Comparison of ENCODE assay signal across 18 cellular contexts in the genomic region with DNA sequence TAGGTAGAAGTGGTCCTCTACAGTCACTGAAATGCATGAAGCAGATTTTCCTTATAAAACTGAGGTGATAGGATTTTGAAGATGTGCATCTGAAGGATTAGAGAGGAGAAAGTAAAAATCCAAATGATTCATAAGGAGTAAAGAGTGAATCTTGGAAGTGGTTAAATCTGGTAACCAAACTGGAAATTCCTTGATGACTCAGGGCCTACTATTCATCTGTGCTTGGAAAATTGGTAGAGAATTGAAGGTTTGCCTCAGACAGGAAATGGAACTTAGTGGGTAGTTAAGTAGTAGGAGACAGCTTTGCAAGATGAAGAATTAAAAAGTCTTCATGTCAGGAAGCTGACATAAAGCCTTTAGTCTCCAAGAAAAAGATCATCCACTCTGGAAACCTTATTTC.
A peak's percentile ranks its signal among the peaks of the same experiment; 100 is the strongest.
DNase-seq lines count a peak whose midpoint lies in the region; ATAC-seq, FAIRE-seq and TF ChIP-seq lines count a peak whose summit lies in the region.
"Had no signal": no experiment of that assay in that cellular context is flagged by ENCODE, and none has a peak within 500 bp of the region (broad histone marks: within the 10 kb centered on the region; RNA-seq: fewer than 3 reads in every experiment).

No MANE protein-coding gene starts in this region.

- no peak overlapping the region for H2AFZ ChIP-seq in HepG2 (ENCODE audit: low read length)

- no peak for ATAC-seq in HepG2
- no peak for ATAC-seq in HG03175 (IDR thresholded peaks at IDR 0.05; ENCODE audit: unreplicated experiment)
- ATAC-seq: gastroesophageal sphincter, left lobe of liver had no signal

- DNase-seq in AG04450 (ENCODE audit: low read depth, low spot score), result peak; percentile 15
- peak; percentile 86 for DNase-seq in HS-5 (ENCODE audit: low read depth)
- DNase-seq in bronchial epithelial cell (ENCODE audit: low read depth), result peak; percentile 94
- peak; percentile 60 for DNase-seq in kidney epithelial cell (ENCODE audit: low read depth)
- no peak for DNase-seq in G401 (ENCODE audit: low spot score)
- no peak for DNase-seq in HepG2 (ENCODE audit: low spot score)
- DNase-seq in effector CD4-positive, alpha-beta T cell, result no peak
- DNase-seq: activated naive CD4-positive, alpha-beta T cell treated with anti-CD3 and anti-CD28 coated beads for 36 hours; colonic mucosa; DMS53; H7; NCI-H1436 treated with DMSO at 0.1 percent for 48 hours; NCI-H524; RPMI8226; stimulated activated CD4-positive, alpha-beta T cell treated with anti-CD3 and anti-CD28 coated beads, Interleukin-15, amount 100 ng/mL, for 24 hours had no signal

- no peak for TF ChIP-seq POLR2A in HepG2 (IDR thresholded peaks at IDR 0.05; ENCODE audit: insufficient read depth in 1 of 2, low read depth in 2 of 2, low read length in 2 of 2)

- TF ChIP-seq RAD21 in HepG2 (CRISPR knock-in tag; IDR thresholded peaks at IDR 0.05), result no peak

- no peaks in the 10 kb centered on the region for H3K4me1 ChIP-seq in HepG2 (ENCODE audit: insufficient read depth, low read length)
- H3K4me1 ChIP-seq: colonic mucosa, gastroesophageal sphincter had no signal

- H3K4me2 ChIP-seq in HepG2 (ENCODE audit: low read depth, low read length), result no peak overlapping the region

- H3K27me3 ChIP-seq in AG04450 (ENCODE audit: control insufficient read depth, insufficient read depth, low read length), result no peaks in the 10 kb centered on the region
- no peaks in the 10 kb centered on the region for H3K27me3 ChIP-seq in bronchial epithelial cell (ENCODE audit: control insufficient read depth, insufficient read depth, low read length)
- no peaks in the 10 kb centered on the region for H3K27me3 ChIP-seq in kidney epithelial cell (ENCODE audit: control insufficient read depth, insufficient read depth, low read length)
- no peaks in the 10 kb centered on the region for H3K27me3 ChIP-seq in HepG2 (ENCODE audit: control insufficient read depth in 1 of 2, insufficient read depth in 2 of 2, low read length in 2 of 2)
- H3K27me3 ChIP-seq: colonic mucosa, gastroesophageal sphincter had no signal

- no peak overlapping the region for H3K27ac ChIP-seq in AG04450 (ENCODE audit: low read depth, low read length)
- H3K27ac ChIP-seq in HepG2 (ENCODE audit: extremely low read length, insufficient read depth, low read length), result no peak overlapping the region
- H3K27ac ChIP-seq: colonic mucosa, gastroesophageal sphincter had no signal

- FAIRE-seq in bronchial epithelial cell (lab: Jason Lieb, UNC) (no peak), HepG2 (lab: Jason Lieb, UNC) (no peak)

- CTCF ChIA-PET in AG04450 (lab: Charles Lee), result no interaction called here
- CTCF ChIA-PET in HepG2 (lab: Yijun Ruan, JAX; ENCODE audit: low intra/inter-chr PET ratio, low total read pairs), result no interaction called here

- no peak overlapping the region for H3K9ac ChIP-seq in HepG2 (ENCODE audit: insufficient read depth, low read depth, low read length)

- H3K79me2 ChIP-seq in HepG2 (ENCODE audit: insufficient read depth, low read length), result no peaks in the 10 kb centered on the region

- TF ChIP-seq EP300 in HepG2 (IDR thresholded peaks at IDR 0.05; ENCODE audit: low read depth in 2 of 2, low read length in 2 of 2), result no peak
- no peak for TF ChIP-seq EP300 in HepG2 (CRISPR knock-in tag; IDR thresholded peaks at IDR 0.05; ENCODE audit: borderline replicate concordance)

- H3K9me3 ChIP-seq in AG04450 (ENCODE audit: control insufficient read depth, insufficient read depth, low read length), result no peaks in the 10 kb centered on the region
- H3K9me3 ChIP-seq in HepG2 (ENCODE audit: low read length), result no peaks in the 10 kb centered on the region
- H3K9me3 ChIP-seq: colonic mucosa, gastroesophageal sphincter had no signal

- TF ChIP-seq CTCF in AG04450 (IDR thresholded peaks at IDR 0.05; ENCODE audit: low read depth, low read length) (no peak), bronchial epithelial cell (IDR thresholded peaks at IDR 0.05; ENCODE audit: insufficient read depth, low read length, severe bottlenecking) (no peak), kidney epithelial cell (IDR thresholded peaks at IDR 0.05; ENCODE audit: insufficient read depth, low read length, poor library complexity, severe bottlenecking) (no peak), HepG2 (CRISPR knock-in tag; IDR thresholded peaks at IDR 0.05) (no peak)

- BruUV-seq in HepG2 (replicated peaks; lab: Mats Ljungman, UMichigan), result no TSS peak

- no peak overlapping the region for H3K4me3 ChIP-seq in AG04450 (ENCODE audit: low read depth, low read length)
- H3K4me3 ChIP-seq in bronchial epithelial cell (ENCODE audit: low read depth, low read length), result no peak overlapping the region
- H3K4me3 ChIP-seq in kidney epithelial cell (ENCODE audit: low read depth, low read length), result no peak overlapping the region
- no peak overlapping the region for H3K4me3 ChIP-seq in HepG2 (replicated peaks in 1 of 3; ENCODE audit: insufficient read depth in 1 of 3, low read depth in 2 of 3, low read length in 3 of 3)
- H3K4me3 ChIP-seq: colonic mucosa, gastroesophageal sphincter had no signal

- intact Hi-C loops in HepG2 (cut with micrococcal nuclease; ENCODE audit: unreplicated experiment), result no loop called here

- POLR2A ChIA-PET in AG04450 (lab: Yijun Ruan, JAX) (no interaction called here), HepG2 (lab: Yijun Ruan, JAX) (no interaction called here)

- no peaks in the 10 kb centered on the region for H4K20me1 ChIP-seq in HepG2 (ENCODE audit: insufficient read depth, low read length)

- H3K36me3 ChIP-seq in bronchial epithelial cell (ENCODE audit: control insufficient read depth, insufficient read depth, low read length) (no peaks in the 10 kb centered on the region), kidney epithelial cell (ENCODE audit: control insufficient read depth, insufficient read depth, low read length) (no peaks in the 10 kb centered on the region), HepG2 (replicated peaks in 1 of 2; ENCODE audit: control insufficient read depth in 1 of 2, insufficient read depth in 2 of 2, low read length in 2 of 2) (no peaks in the 10 kb centered on the region)
- H3K36me3 ChIP-seq: colonic mucosa, gastroesophageal sphincter had no signal

- in situ Hi-C loops in G401 (cut with HindIII; ENCODE audit: low sequenced_read_pairs), result no loop called here
- in situ Hi-C loops in HepG2 (cut with HindIII; ENCODE audit: extremely low pct_ligation_motif_present, low pct_unique_long_range_greater_than_20kb), result no loop called here

TF ChIP-seq in HepG2, 621 proteins besides CTCF, POLR2A, EP300 and RAD21 (continues in another document):
- TF ChIP-seq PPARG (CRISPR knock-in tag; conservative IDR thresholded peaks at IDR 0.05) (no peak), ZMYM2 (CRISPR knock-in tag; IDR thresholded peaks at IDR 0.05) (no peak), SP2 (CRISPR knock-in tag; IDR thresholded peaks at IDR 0.05) (no peak), NFE2 (CRISPR knock-in tag; IDR thresholded peaks at IDR 0.05) (no peak), THRA (CRISPR knock-in tag; IDR thresholded peaks at IDR 0.05; ENCODE audit: borderline replicate concordance) (no peak), HOXD1 (CRISPR knock-in tag; IDR thresholded peaks at IDR 0.05) (no peak), ZSCAN21 (CRISPR knock-in tag; IDR thresholded peaks at IDR 0.05; ENCODE audit: borderline replicate concordance) (no peak), ZNF513 (CRISPR knock-in tag; conservative IDR thresholded peaks at IDR 0.05) (no peak), HNF4G (IDR thresholded peaks at IDR 0.05; ENCODE audit: borderline replicate concordance, low read depth, low read length) (no peak), HNF4G (CRISPR knock-in tag; IDR thresholded peaks at IDR 0.05; ENCODE audit: borderline replicate concordance, low read depth) (no peak)
- TF ChIP-seq, protein P1, sequence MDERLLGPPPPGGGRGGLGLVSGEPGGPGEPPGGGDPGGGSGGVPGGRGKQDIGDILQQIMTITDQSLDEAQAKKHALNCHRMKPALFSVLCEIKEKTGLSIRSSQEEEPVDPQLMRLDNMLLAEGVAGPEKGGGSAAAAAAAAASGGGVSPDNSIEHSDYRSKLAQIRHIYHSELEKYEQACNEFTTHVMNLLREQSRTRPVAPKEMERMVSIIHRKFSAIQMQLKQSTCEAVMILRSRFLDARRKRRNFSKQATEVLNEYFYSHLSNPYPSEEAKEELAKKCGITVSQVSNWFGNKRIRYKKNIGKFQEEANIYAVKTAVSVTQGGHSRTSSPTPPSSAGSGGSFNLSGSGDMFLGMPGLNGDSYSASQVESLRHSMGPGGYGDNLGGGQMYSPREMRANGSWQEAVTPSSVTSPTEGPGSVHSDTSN (CRISPR knock-in tag; IDR thresholded peaks at IDR 0.05), result no peak

Comparison
In these comparisons a context has a peak if more than half of its experiments do, and no peak if none do; other contexts are left out.
1. DNase-seq: peak in AG04450 (single experiment), HS-5 (single experiment), bronchial epithelial cell (single experiment) and kidney epithelial cell (single experiment); none in G401 (single experiment), HepG2 (single experiment) and effector CD4-positive, alpha-beta T cell (single experiment).